ENCODE assay signal across 8 cellular contexts in genomic region chr15:74460298-74460697, GRCh38. TPM values are rescaled to one million over a fixed set of nuclear protein-coding genes. Genes with fewer than 3 reads are reported as not detected.
DNase-seq lines count a peak whose midpoint lies in the region; ATAC-seq and TF ChIP-seq lines count a peak whose summit lies in the region.

No MANE protein-coding gene starts in this region.

- no peak for ATAC-seq in activated T-cell treated with anti-CD3 and anti-CD28 coated beads, Interleukin-2, amount 50 U/mL, for 4 hours
- no peak for ATAC-seq in activated T-helper 17 cell treated with anti-CD3 and anti-CD28 coated beads, Interleukin-2, amount 50 U/mL, for 72 hours (replicated peaks)
- no peak for ATAC-seq in left lung
- no peak for ATAC-seq in HG03025 (IDR thresholded peaks at IDR 0.05; ENCODE audit: low FRiP score, unreplicated experiment)
- ATAC-seq in left colon = no peak

- no peaks in the 10 kb centered on the region for H3K27me3 ChIP-seq in left lung
- H3K27me3 ChIP-seq in transverse colon = no peaks in the 10 kb centered on the region

- H3K36me3 Mint-ChIP-seq in activated T-cell treated with anti-CD3 and anti-CD28 coated beads, Interleukin-2, amount 50 U/mL, for 4 hours (ENCODE audit: insufficient read depth) = peaks cover 15% of the 10 kb centered on the region
- peaks cover 37% of the 10 kb centered on the region for H3K36me3 Mint-ChIP-seq in activated T-helper 17 cell treated with anti-CD3 and anti-CD28 coated beads, Interleukin-2, amount 50 U/mL, for 72 hours (ENCODE audit: low read depth)

- H3K9me3 ChIP-seq in left lung (no peaks in the 10 kb centered on the region), transverse colon (no peaks in the 10 kb centered on the region)

- no peaks in the 10 kb centered on the region for H3K27me3 Mint-ChIP-seq in activated T-cell treated with anti-CD3 and anti-CD28 coated beads, Interleukin-2, amount 50 U/mL, for 4 hours (ENCODE audit: low read depth)
- H3K27me3 Mint-ChIP-seq in activated T-helper 17 cell treated with anti-CD3 and anti-CD28 coated beads, Interleukin-2, amount 50 U/mL, for 72 hours = no peaks in the 10 kb centered on the region

- H3K27ac Mint-ChIP-seq in activated T-helper 17 cell treated with anti-CD3 and anti-CD28 coated beads, Interleukin-2, amount 50 U/mL, for 72 hours = peak overlapping the region; percentile 97

- H3K36me3 ChIP-seq in left lung (peaks cover 0 to 21% of the 10 kb centered on the region in 2 donors), transverse colon (peaks cover 0 to 18% (median 7%) of the 10 kb centered on the region in 4 donors)

- H3K27ac ChIP-seq in left lung (peak overlapping the region; percentile 78 to 87), transverse colon (peak overlapping the region; percentile 78 to 90 (median 84))

- H3K9me3 Mint-ChIP-seq in activated T-cell treated with anti-CD3 and anti-CD28 coated beads, Interleukin-2, amount 50 U/mL, for 4 hours = no peaks in the 10 kb centered on the region
- H3K9me3 Mint-ChIP-seq in activated T-helper 17 cell treated with anti-CD3 and anti-CD28 coated beads, Interleukin-2, amount 50 U/mL, for 72 hours = no peaks in the 10 kb centered on the region

- no peak for TF ChIP-seq POLR2A in transverse colon (IDR thresholded peaks at IDR 0.05)

- TF ChIP-seq CTCF in left lung (IDR thresholded peaks at IDR 0.05) (no peak), transverse colon (IDR thresholded peaks at IDR 0.05) (no peak)

- no peak for TF ChIP-seq EP300 in transverse colon (IDR thresholded peaks at IDR 0.05; ENCODE audit: low read depth)

- DNase-seq in activated T-cell treated with anti-CD3 and anti-CD28 coated beads, Interleukin-2, amount 50 U/mL, for 4 hours = no peak
- no peak for DNase-seq in activated T-cell treated with anti-CD3 and anti-CD28 coated beads, Interleukin-2, amount 50 U/mL, for 48 hours
- DNase-seq in left lung (no peak), transverse colon (no peak), left colon (no peak)
- no peak for DNase-seq in stimulated activated CD4-positive, alpha-beta T cell treated with anti-CD3 and anti-CD28 coated beads, Interleukin-2, amount 100 ng/mL, for 24 hours

- WGBS in transverse colon (ENCODE audit: low coverage in 1 of 2), 2 donors = 45 to 57% methylated on average over 2 of the region's 2 CpGs

- intact Hi-C loops in left lung (cut with DNase I) (no loop called here), transverse colon (cut with DNase I; ENCODE audit: low total_unique reads) (no loop called here), left colon (cut with DNase I, micrococcal nuclease) (no loop called here)

- H3K4me1 ChIP-seq in left lung (peaks cover 8 to 27% of the 10 kb centered on the region in 2 donors), transverse colon (peaks cover 6 to 22% (median 13%) of the 10 kb centered on the region in 4 donors)

- H3K4me3 ChIP-seq in left lung = peak overlapping the region; percentile 59 to 78
- H3K4me3 ChIP-seq in transverse colon = peak overlapping the region; percentile 42 to 76 (median 70)

- in situ Hi-C loops in transverse colon (cut with MboI; ENCODE audit: low pct_ligation_motif_present in 1 of 4, low pct_unique_long_range_greater_than_20kb in 1 of 4, low sequenced_read_pairs in 3 of 4) = no loop called here

- peak overlapping the region; percentile 98 for H3K4me3 Mint-ChIP-seq in activated T-cell treated with anti-CD3 and anti-CD28 coated beads, Interleukin-2, amount 50 U/mL, for 4 hours
- H3K4me3 Mint-ChIP-seq in activated T-helper 17 cell treated with anti-CD3 and anti-CD28 coated beads, Interleukin-2, amount 50 U/mL, for 72 hours = peak overlapping the region; percentile 88

- H3K4me1 Mint-ChIP-seq in activated T-cell treated with anti-CD3 and anti-CD28 coated beads, Interleukin-2, amount 50 U/mL, for 4 hours (ENCODE audit: low read depth) = peaks cover 35% of the 10 kb centered on the region
- peaks cover 34% of the 10 kb centered on the region for H3K4me1 Mint-ChIP-seq in activated T-helper 17 cell treated with anti-CD3 and anti-CD28 coated beads, Interleukin-2, amount 50 U/mL, for 72 hours

RNA-seq across cellular contexts. Expression of gene UBL7, which starts 0.7 kb away (rescaled TPM):
- 10 to 100 TPM; 53.4 to 60.1 (median 59.2) TPM for total RNA-seq in activated T-cell treated with anti-CD3 and anti-CD28 coated beads, Interleukin-2, amount 50 U/mL, for 4 hours
- total RNA-seq in activated T-helper 17 cell treated with anti-CD3 and anti-CD28 coated beads, Interleukin-2, amount 50 U/mL, for 72 hours = 10 to 100 TPM; 38.0 to 52.6 TPM
- total RNA-seq in left lung (10 to 100 TPM; 32.7 to 42.6 TPM), transverse colon (100 to 1,000 TPM in 1 of 4 donors, 10 to 100 TPM in 2, 1 to 10 TPM in 1; 4.0 to 157 (median 42.3) TPM), left colon (10 to 100 TPM; 25.5 to 33.7 TPM)

RNA-seq across cellular contexts. Expression of gene SEMA7A, which starts 26.5 kb away (rescaled TPM):
- 100 to 1,000 TPM; 187 to 215 (median 195) TPM for total RNA-seq in activated T-cell treated with anti-CD3 and anti-CD28 coated beads, Interleukin-2, amount 50 U/mL, for 4 hours
- 10 to 100 TPM; 11.7 to 44.9 TPM for total RNA-seq in activated T-helper 17 cell treated with anti-CD3 and anti-CD28 coated beads, Interleukin-2, amount 50 U/mL, for 72 hours
- 1 to 10 TPM; 4.7 to 7.8 TPM for total RNA-seq in left lung
- total RNA-seq in transverse colon = 1 to 10 TPM in 3 of 4 donors, under 1 TPM in 1; 0.20 to 5.6 (median 3.1) TPM
- total RNA-seq in left colon = 1 to 10 TPM in 1 of 2 donors, under 1 TPM in 1; 0.79 to 1.7 TPM

Comparison
In these comparisons a context has a peak if more than half of its experiments do, and no peak if none do; other contexts are left out.
1. RNA of gene SEMA7A, which starts 26.5 kb away (total RNA-seq): 187 to 215 TPM in activated T-cell treated with anti-CD3 and anti-CD28 coated beads, Interleukin-2, amount 50 U/mL, for 4 hours; 11.7 to 44.9 TPM in activated T-helper 17 cell treated with anti-CD3 and anti-CD28 coated beads, Interleukin-2, amount 50 U/mL, for 72 hours, 4.7 to 7.8 TPM in left lung, 0.20 to 5.6 TPM in transverse colon and 0.79 to 1.7 TPM in left colon; every median in the first group is over 4 times any median in the second.